Comparison of ENCODE assay signal across 1 cellular context in genomic region chr4:170027181-170027829, GRCh38.
TF ChIP-seq lines count a peak whose summit lies in the region.

No MANE protein-coding gene starts in this region.

TF ChIP-seq in HepG2, 621 proteins besides CTCF, POLR2A, EP300 and RAD21 (continues in another document):
- TF ChIP-seq SIX1 (CRISPR knock-in tag; IDR thresholded peaks at IDR 0.05; ENCODE audit: borderline replicate concordance) (no peak), ZNF709 (CRISPR knock-in tag; IDR thresholded peaks at IDR 0.05) (peak; percentile 76; the same call in 1 of the 2 replicates), ZFP36 (IDR thresholded peaks at IDR 0.05; ENCODE audit: borderline replicate concordance, low read depth, low read length, partially characterized antibody) (no peak), TBL1XR1 (IDR thresholded peaks at IDR 0.05; ENCODE audit: borderline replicate concordance, low read length, partially characterized antibody) (no peak), ZBTB8A (CRISPR knock-in tag; IDR thresholded peaks at IDR 0.05; ENCODE audit: borderline replicate concordance, low read depth) (no peak), TBX3 (IDR thresholded peaks at IDR 0.05; ENCODE audit: borderline replicate concordance) (peak; percentile 26; the same call in 1 of the 2 replicates), ZFX (CRISPR knock-in tag; IDR thresholded peaks at IDR 0.05; ENCODE audit: low read depth) (peak; percentile 11; the same call in 1 of the 2 replicates), ZNF430 (CRISPR knock-in tag; IDR thresholded peaks at IDR 0.05) (peak; percentile 51; the same call in 1 of the 2 replicates), PATZ1 (CRISPR knock-in tag; IDR thresholded peaks at IDR 0.05) (peak; percentile 55; the same call in 1 of the 2 replicates), TGIF2 (CRISPR knock-in tag; IDR thresholded peaks at IDR 0.05) (peak; percentile 84; the same call in 1 of the 2 replicates), ARID3A (IDR thresholded peaks at IDR 0.05; ENCODE audit: low read depth, low read length) (no peak), PRDM15 (CRISPR knock-in tag; IDR thresholded peaks at IDR 0.05) (peak; percentile 99), CREB3 (CRISPR knock-in tag; IDR thresholded peaks at IDR 0.05) (0 out of 2 replicates have a peak, but pooled peaks have one; percentile 22), SKIL (CRISPR knock-in tag; IDR thresholded peaks at IDR 0.05; ENCODE audit: borderline replicate concordance) (0 out of 2 replicates have a peak, but pooled peaks have one; percentile 7), KDM6A (CRISPR knock-in tag; IDR thresholded peaks at IDR 0.05; ENCODE audit: low read depth) (no peak), ATF7-NPFF (CRISPR knock-in tag; IDR thresholded peaks at IDR 0.05; ENCODE audit: low read depth) (peak; percentile 93), E2F1 (CRISPR knock-in tag; IDR thresholded peaks at IDR 0.05) (peak; percentile 69), FOXK1 (CRISPR knock-in tag; IDR thresholded peaks at IDR 0.05; ENCODE audit: borderline replicate concordance, low read depth) (peak; percentile 46; the same call in 1 of the 2 replicates), KMT2B (CRISPR knock-in tag; IDR thresholded peaks at IDR 0.05) (peak; percentile 35; the same call in 1 of the 2 replicates), PCBP1 (IDR thresholded peaks at IDR 0.05; ENCODE audit: borderline replicate concordance, low read depth, low read length) (0 out of 2 replicates have a peak, but pooled peaks have one; percentile 58), RXRB (CRISPR knock-in tag; IDR thresholded peaks at IDR 0.05; ENCODE audit: borderline replicate concordance) (peak; percentile 61; the same call in 1 of the 2 replicates), KDM5B (CRISPR knock-in tag; IDR thresholded peaks at IDR 0.05; ENCODE audit: borderline replicate concordance) (peak; percentile 82), ZNF20 (CRISPR knock-in tag; IDR thresholded peaks at IDR 0.05) (no peak), ZNF75D (CRISPR knock-in tag; IDR thresholded peaks at IDR 0.05; ENCODE audit: borderline replicate concordance) (no peak; the same call in 1 of the 2 replicates), ZNF768 (CRISPR knock-in tag; IDR thresholded peaks at IDR 0.05) (peak; percentile 72), ZNF260 (CRISPR knock-in tag; IDR thresholded peaks at IDR 0.05; ENCODE audit: borderline replicate concordance, low read depth) (no peak), FOXA3 (CRISPR knock-in tag; IDR thresholded peaks at IDR 0.05) (no peak), KLF9 (CRISPR knock-in tag; IDR thresholded peaks at IDR 0.05; ENCODE audit: low read depth) (no peak), HINFP (CRISPR knock-in tag; IDR thresholded peaks at IDR 0.05; ENCODE audit: low read depth) (0 out of 2 replicates have a peak, but pooled peaks have one; percentile 30), PTBP1 (IDR thresholded peaks at IDR 0.05; ENCODE audit: low read depth, low read length, poor library complexity, severe bottlenecking) (no peak), HDAC6 (IDR thresholded peaks at IDR 0.05; ENCODE audit: low read depth, low read length) (no peak), ZNF292 (CRISPR knock-in tag; IDR thresholded peaks at IDR 0.05; ENCODE audit: borderline replicate concordance, low read depth) (peak; percentile 39; the same call in 1 of the 2 replicates), CREBL2 (CRISPR knock-in tag; IDR thresholded peaks at IDR 0.05; ENCODE audit: borderline replicate concordance) (peak; percentile 75; the same call in 1 of the 2 replicates), PRDM4 (CRISPR knock-in tag; IDR thresholded peaks at IDR 0.05; ENCODE audit: borderline replicate concordance) (0 out of 2 replicates have a peak, but pooled peaks have one; percentile 45), ZBTB14 (CRISPR knock-in tag; IDR thresholded peaks at IDR 0.05) (peak; percentile 61; the same call in 1 of the 2 replicates), ZNF891 (CRISPR knock-in tag; IDR thresholded peaks at IDR 0.05) (peak; percentile 88), ESRRA (CRISPR knock-in tag; IDR thresholded peaks at IDR 0.05; ENCODE audit: low read depth) (0 out of 2 replicates have a peak, but pooled peaks have one; percentile 19), DBP (CRISPR knock-in tag; IDR thresholded peaks at IDR 0.05; ENCODE audit: not compliant biosample characterization) (no peak), KAT2B (IDR thresholded peaks at IDR 0.05; ENCODE audit: borderline replicate concordance, low read depth, low read length) (no peak), ZNF496 (CRISPR knock-in tag; IDR thresholded peaks at IDR 0.05; ENCODE audit: insufficient replicate concordance) (no peak)
